1 cellular context compared by ENCODE assay signal in the genomic region with DNA sequence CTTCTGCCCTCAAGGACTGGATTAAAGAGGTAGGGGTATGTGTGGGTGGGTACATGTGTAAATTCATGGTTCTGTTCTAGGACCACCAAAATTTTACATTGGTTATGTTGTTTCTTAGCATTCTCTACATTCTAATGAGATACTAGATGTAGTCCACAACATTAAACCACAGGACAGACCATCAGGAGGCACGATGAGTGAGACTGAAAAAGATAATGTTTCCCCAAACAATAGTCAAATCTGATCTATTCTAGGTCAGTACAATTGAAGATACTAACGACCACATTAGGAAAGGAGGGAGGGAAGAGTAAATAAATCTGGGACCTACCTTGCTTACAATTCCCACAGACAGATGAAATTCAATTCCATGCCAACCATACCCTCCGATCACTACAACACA.
TF ChIP-seq lines count a peak whose summit lies in the region.

No MANE protein-coding gene starts in this region.

TF ChIP-seq in GM12878, 131 proteins besides CTCF, POLR2A, EP300 and RAD21:
- TF ChIP-seq ZSCAN29 (IDR thresholded peaks at IDR 0.05) (no peak), EZH2 (IDR thresholded peaks at IDR 0.05; ENCODE audit: borderline replicate concordance, control insufficient read depth, low read depth, low read length) (no peak), RUNX3 (IDR thresholded peaks at IDR 0.05; ENCODE audit: low read length) (peak; percentile 80), ZNF384 (IDR thresholded peaks at IDR 0.05; ENCODE audit: borderline replicate concordance, low read depth, low read length) (no peak), IKZF2 (IDR thresholded peaks at IDR 0.05) (0 out of 4 replicates have a peak, but pooled peaks of 1 of the 2 experiments have one; percentile 9), IRF4 (IDR thresholded peaks at IDR 0.05; ENCODE audit: low read depth, low read length) (0 out of 2 replicates have a peak, but pooled peaks have one; percentile 16), SMARCA5 (IDR thresholded peaks at IDR 0.05) (no peak), CBFB (IDR thresholded peaks at IDR 0.05; ENCODE audit: low read depth) (0 out of 2 replicates have a peak, but pooled peaks have one; percentile 12)
- TF ChIP-seq, protein P1, sequence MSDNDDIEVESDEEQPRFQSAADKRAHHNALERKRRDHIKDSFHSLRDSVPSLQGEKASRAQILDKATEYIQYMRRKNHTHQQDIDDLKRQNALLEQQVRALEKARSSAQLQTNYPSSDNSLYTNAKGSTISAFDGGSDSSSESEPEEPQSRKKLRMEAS (IDR thresholded peaks at IDR 0.05; ENCODE audit: low read depth, low read length), result no peak
- TF ChIP-seq, protein P2, sequence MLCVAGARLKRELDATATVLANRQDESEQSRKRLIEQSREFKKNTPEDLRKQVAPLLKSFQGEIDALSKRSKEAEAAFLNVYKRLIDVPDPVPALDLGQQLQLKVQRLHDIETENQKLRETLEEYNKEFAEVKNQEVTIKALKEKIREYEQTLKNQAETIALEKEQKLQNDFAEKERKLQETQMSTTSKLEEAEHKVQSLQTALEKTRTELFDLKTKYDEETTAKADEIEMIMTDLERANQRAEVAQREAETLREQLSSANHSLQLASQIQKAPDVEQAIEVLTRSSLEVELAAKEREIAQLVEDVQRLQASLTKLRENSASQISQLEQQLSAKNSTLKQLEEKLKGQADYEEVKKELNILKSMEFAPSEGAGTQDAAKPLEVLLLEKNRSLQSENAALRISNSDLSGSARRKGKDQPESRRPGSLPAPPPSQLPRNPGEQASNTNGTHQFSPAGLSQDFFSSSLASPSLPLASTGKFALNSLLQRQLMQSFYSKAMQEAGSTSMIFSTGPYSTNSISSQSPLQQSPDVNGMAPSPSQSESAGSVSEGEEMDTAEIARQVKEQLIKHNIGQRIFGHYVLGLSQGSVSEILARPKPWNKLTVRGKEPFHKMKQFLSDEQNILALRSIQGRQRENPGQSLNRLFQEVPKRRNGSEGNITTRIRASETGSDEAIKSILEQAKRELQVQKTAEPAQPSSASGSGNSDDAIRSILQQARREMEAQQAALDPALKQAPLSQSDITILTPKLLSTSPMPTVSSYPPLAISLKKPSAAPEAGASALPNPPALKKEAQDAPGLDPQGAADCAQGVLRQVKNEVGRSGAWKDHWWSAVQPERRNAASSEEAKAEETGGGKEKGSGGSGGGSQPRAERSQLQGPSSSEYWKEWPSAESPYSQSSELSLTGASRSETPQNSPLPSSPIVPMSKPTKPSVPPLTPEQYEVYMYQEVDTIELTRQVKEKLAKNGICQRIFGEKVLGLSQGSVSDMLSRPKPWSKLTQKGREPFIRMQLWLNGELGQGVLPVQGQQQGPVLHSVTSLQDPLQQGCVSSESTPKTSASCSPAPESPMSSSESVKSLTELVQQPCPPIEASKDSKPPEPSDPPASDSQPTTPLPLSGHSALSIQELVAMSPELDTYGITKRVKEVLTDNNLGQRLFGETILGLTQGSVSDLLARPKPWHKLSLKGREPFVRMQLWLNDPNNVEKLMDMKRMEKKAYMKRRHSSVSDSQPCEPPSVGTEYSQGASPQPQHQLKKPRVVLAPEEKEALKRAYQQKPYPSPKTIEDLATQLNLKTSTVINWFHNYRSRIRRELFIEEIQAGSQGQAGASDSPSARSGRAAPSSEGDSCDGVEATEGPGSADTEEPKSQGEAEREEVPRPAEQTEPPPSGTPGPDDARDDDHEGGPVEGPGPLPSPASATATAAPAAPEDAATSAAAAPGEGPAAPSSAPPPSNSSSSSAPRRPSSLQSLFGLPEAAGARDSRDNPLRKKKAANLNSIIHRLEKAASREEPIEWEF (IDR thresholded peaks at IDR 0.05; ENCODE audit: insufficient replicate concordance, low read depth, low read length), result peak; percentile 21
